Comparison of ENCODE assay signal across 28 cellular contexts in the genomic region with DNA sequence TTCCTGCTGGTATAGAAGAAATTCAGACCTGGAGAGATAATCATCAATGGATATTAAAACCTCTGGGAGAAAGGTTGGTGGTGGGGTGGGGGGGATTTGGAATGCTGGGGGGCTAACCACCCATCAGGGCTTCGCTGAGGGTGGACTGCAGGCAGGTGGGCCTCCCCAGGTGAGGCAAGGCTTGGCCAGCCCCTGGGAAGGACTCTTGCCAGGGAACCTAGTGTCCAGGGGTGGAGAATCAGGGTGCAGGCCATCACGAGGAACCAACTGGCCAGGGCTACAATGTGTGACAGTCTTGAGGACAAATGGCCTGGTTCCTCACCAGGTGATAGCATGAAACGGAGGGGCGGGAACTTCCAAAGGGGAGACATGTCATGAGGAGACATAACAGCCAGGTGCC.
"Had no signal": no experiment of that assay in that cellular context is flagged by ENCODE, and none has a peak within 500 bp of the region (broad histone marks: within the 10 kb centered on the region; RNA-seq: fewer than 3 reads in every experiment).

No MANE protein-coding gene starts in this region.

- H3K36me3 Mint-ChIP-seq: immature natural killer cell; memory B cell; natural killer cell; stimulated activated memory B cell treated with anti-CD40 and anti-IgM and Interleukin-4, amounts not matched to agents 10 μg/mL and 1 μg/mL and 100 μg/mL, for 72 hours had no signal

- DNase-seq: cerebellar nuclear complex; effector CD4-positive, alpha-beta T cell; erythroblast; esophagus squamous epithelium; foreskin melanocyte; glutamatergic neuron; heart right ventricle; hypothalamus; immature natural killer cell; islet precursor cell; kidney glomerular epithelial cell; left ventricle myocardium superior; natural killer cell; occipital lobe; psoas muscle; sigmoid colon; stimulated activated CD4-positive, alpha-beta T cell treated with anti-CD3 and anti-CD28 coated beads, Interleukin-4, amount 100 ng/mL, for 4 hours; stimulated activated naive CD8-positive, alpha-beta T cell treated with anti-CD3 and anti-CD28 coated beads, Interleukin-15, Interleukin-2, amounts not matched to agents 100 U/mL and 50 U/mL, for 24 hours; substantia nigra; testis; tibial artery; upper lobe of left lung had no signal

- H3K4me1 Mint-ChIP-seq: memory B cell; natural killer cell; stimulated activated memory B cell treated with anti-CD40 and anti-IgM and Interleukin-4, amounts not matched to agents 10 μg/mL and 1 μg/mL and 100 μg/mL, for 72 hours had no signal

- H3K4me1 ChIP-seq: pancreas, testis had no signal

- H3K27me3 Mint-ChIP-seq: stimulated activated memory B cell treated with anti-CD40 and anti-IgM and Interleukin-4, amounts not matched to agents 10 μg/mL and 1 μg/mL and 100 μg/mL, for 72 hours had no signal

- H3K27me3 ChIP-seq: dorsolateral prefrontal cortex, esophagus squamous epithelium, heart right ventricle, pancreas, sigmoid colon, testis, tibial artery, upper lobe of left lung had no signal

- H3K4me3 ChIP-seq: dorsolateral prefrontal cortex, esophagus squamous epithelium, heart right ventricle, lung, pancreas, psoas muscle, sigmoid colon, testis, tibial artery, upper lobe of left lung had no signal

- ATAC-seq: left ventricle myocardium superior; natural killer cell; pancreas; psoas muscle; right cardiac atrium; stimulated activated memory B cell treated with anti-CD40 and anti-IgM and Interleukin-4, amounts not matched to agents 10 μg/mL and 1 μg/mL and 100 μg/mL, for 72 hours; stimulated activated naive CD8-positive, alpha-beta T cell treated with anti-CD3 and anti-CD28 coated beads, Interleukin-15, Interleukin-2, amounts not matched to agents 100 U/mL and 50 U/mL, for 24 hours had no signal

- H3K9me3 ChIP-seq: esophagus squamous epithelium, heart right ventricle, pancreas, psoas muscle, sigmoid colon, testis, tibial artery, upper lobe of left lung had no signal

- H3K4me3 Mint-ChIP-seq: immature natural killer cell; memory B cell; natural killer cell; stimulated activated memory B cell treated with anti-CD40 and anti-IgM and Interleukin-4, amounts not matched to agents 10 μg/mL and 1 μg/mL and 100 μg/mL, for 72 hours had no signal

- H3K36me3 ChIP-seq: esophagus squamous epithelium, heart right ventricle, pancreas, sigmoid colon, tibial artery, upper lobe of left lung had no signal

- H3K27ac Mint-ChIP-seq: immature natural killer cell; memory B cell; natural killer cell; stimulated activated memory B cell treated with anti-CD40 and anti-IgM and Interleukin-4, amounts not matched to agents 10 μg/mL and 1 μg/mL and 100 μg/mL, for 72 hours had no signal

- H3K27ac ChIP-seq: dorsolateral prefrontal cortex, esophagus squamous epithelium, heart right ventricle, pancreas, psoas muscle, sigmoid colon, testis, tibial artery, upper lobe of left lung had no signal

- H3K9me3 Mint-ChIP-seq: immature natural killer cell; memory B cell; natural killer cell; stimulated activated memory B cell treated with anti-CD40 and anti-IgM and Interleukin-4, amounts not matched to agents 10 μg/mL and 1 μg/mL and 100 μg/mL, for 72 hours had no signal
